27 cellular contexts compared by ENCODE assay signal in genomic region chr3:51796859-51797258, GRCh38. TPM values are rescaled to one million over a fixed set of nuclear protein-coding genes. Genes with fewer than 3 reads are reported as not detected.
DNase-seq lines count a peak whose midpoint lies in the region; ATAC-seq, FAIRE-seq and TF ChIP-seq lines count a peak whose summit lies in the region.
"Had no signal": no experiment of that assay in that cellular context is flagged by ENCODE, and none has a peak within 500 bp of the region (broad histone marks: within the 10 kb centered on the region; RNA-seq: fewer than 3 reads in every experiment).

No MANE protein-coding gene starts in this region.

- CTCF ChIA-PET in activated CD4-positive, alpha-beta memory T cell treated with anti-CD3 and anti-CD28 coated beads for 36 hours (lab: Charles Lee): interaction anchor here (2.0 to 6.2 kb wide), 3 partner anchors 78 to 296 kb away, joined by 8 to 88 read pairs (median 42); partner anchors contain the start of gene DCAF1
- CTCF ChIA-PET in T-cell (lab: Charles Lee): interaction anchor here in 1 of 2 donors (0.7 to 4.1 kb wide), 2 partner anchors 296 to 334 kb away, joined by 3 to 34 read pairs; partner anchors contain the start of gene DCAF1

- intact Hi-C loops in activated CD4-positive, alpha-beta T cell treated with anti-CD3 and anti-CD28 coated beads, Interleukin-2, amount 10 ng/mL, durations not matched to agents 24 days and 14 days (cut with micrococcal nuclease): loop anchor here (10.0 kb wide), 1 partner anchor 412 kb away; the partner anchor contains the start of gene MANF
- intact Hi-C loops in activated CD4-positive, alpha-beta memory T cell treated with anti-CD3 and anti-CD28 coated beads for 36 hours (cut with micrococcal nuclease): no loop called here

- TF ChIP-seq CTCF in GM12865 (IDR thresholded peaks at IDR 0.05; ENCODE audit: insufficient read depth, low read depth, low read length, missing control alignments) (no peak), keratinocyte (optimal IDR thresholded peaks at IDR 0.05 in 1 of 3, IDR thresholded peaks at IDR 0.05 in 1 of 3, conservative IDR thresholded peaks at IDR 0.05 in 1 of 3; ENCODE audit: extremely low read depth in 1 of 3, insufficient read depth in 2 of 3, low read length in 3 of 3) (no peak)

- peak overlapping the region; percentile 25 for H3K4me2 ChIP-seq in keratinocyte (ENCODE audit: control insufficient read depth, extremely low read depth, insufficient read depth, low read depth, low read length)

- H3K27me3 Mint-ChIP-seq in activated CD4-positive, alpha-beta T cell treated with anti-CD3 and anti-CD28 coated beads, Interleukin-2, amount 10 ng/mL, durations not matched to agents 24 days and 14 days: peaks cover 9% of the 10 kb centered on the region
- H3K27me3 Mint-ChIP-seq in activated CD4-positive, alpha-beta memory T cell treated with anti-CD3 and anti-CD28 coated beads for 36 hours: peaks cover 20% of the 10 kb centered on the region
- H3K27me3 Mint-ChIP-seq in T-cell: peaks cover 11 to 19% of the 10 kb centered on the region in 2 donors

- H3K36me3 Mint-ChIP-seq in activated CD4-positive, alpha-beta T cell treated with anti-CD3 and anti-CD28 coated beads, Interleukin-2, amount 10 ng/mL, durations not matched to agents 24 days and 14 days (ENCODE audit: low read depth): no peaks in the 10 kb centered on the region
- H3K36me3 Mint-ChIP-seq in activated CD4-positive, alpha-beta memory T cell treated with anti-CD3 and anti-CD28 coated beads for 36 hours: no peaks in the 10 kb centered on the region
- no peaks in the 10 kb centered on the region for H3K36me3 Mint-ChIP-seq in T-cell

- dilution Hi-C loops in keratinocyte (cut with MboI; ENCODE audit: extremely low pct_ligation_motif_present, low sequenced_read_pairs): loop anchor here (5.0 kb wide), 1 partner anchor 65 kb away; no protein-coding TSS in a partner anchor

- POLR2A ChIA-PET in activated CD4-positive, alpha-beta memory T cell treated with anti-CD3 and anti-CD28 coated beads for 36 hours (lab: Charles Lee): interaction anchor here (1.6 kb wide), 1 partner anchor 297 kb away, joined by 5 read pairs; the partner anchor contains the start of gene DCAF1
- POLR2A ChIA-PET in T-cell (lab: Charles Lee): no interaction called here

- no peaks in the 10 kb centered on the region for H4K20me1 ChIP-seq in keratinocyte (ENCODE audit: control insufficient read depth, extremely low read depth, insufficient read depth, low read length)

- no peak overlapping the region for H3K9ac ChIP-seq in keratinocyte (ENCODE audit: control insufficient read depth, extremely low read depth, insufficient read depth, low read length)
- H3K9ac ChIP-seq: parathyroid adenoma had no signal

- H2AFZ ChIP-seq in keratinocyte (ENCODE audit: control insufficient read depth, low read length): peak overlapping the region; percentile 28
- H2AFZ ChIP-seq: parathyroid adenoma had no signal

- no peaks in the 10 kb centered on the region for H3K36me3 ChIP-seq in keratinocyte (ENCODE audit: control insufficient read depth in 2 of 2, extremely low read depth in 1 of 2, insufficient read depth in 2 of 2, low read length in 2 of 2)
- H3K36me3 ChIP-seq: ascending aorta, lower lobe of right lung, sigmoid colon, SJCRH30 had no signal

- no peaks in the 10 kb centered on the region for H3K9me3 Mint-ChIP-seq in activated CD4-positive, alpha-beta T cell treated with anti-CD3 and anti-CD28 coated beads, Interleukin-2, amount 10 ng/mL, durations not matched to agents 24 days and 14 days
- H3K9me3 Mint-ChIP-seq in activated CD4-positive, alpha-beta memory T cell treated with anti-CD3 and anti-CD28 coated beads for 36 hours: no peaks in the 10 kb centered on the region
- H3K9me3 Mint-ChIP-seq in T-cell: no peaks in the 10 kb centered on the region
- H3K9me3 Mint-ChIP-seq: activated T-helper 2 cell treated with anti-CD3 and anti-CD28 coated beads, Interferon-gamma antibody, Interleukin-2, Interleukin-4, amounts not matched to agents 10 μg/mL and 5 μg/mL and 100 μg/mL, durations not matched to agents 14 hours and 24 hours and 36 hours had no signal

- ATAC-seq in T-cell (replicated peaks in 1 of 4): no peak
- ATAC-seq: lower lobe of right lung had no signal

- no peaks in the 10 kb centered on the region for H3K79me2 ChIP-seq in keratinocyte (ENCODE audit: control insufficient read depth, insufficient read depth, low read length)
- H3K79me2 ChIP-seq: parathyroid adenoma had no signal

- H3K9me1 ChIP-seq in keratinocyte (ENCODE audit: control insufficient read depth, extremely low read depth, insufficient read depth, low read length): no peaks in the 10 kb centered on the region

- H3K27ac Mint-ChIP-seq in activated CD4-positive, alpha-beta T cell treated with anti-CD3 and anti-CD28 coated beads, Interleukin-2, amount 10 ng/mL, durations not matched to agents 24 days and 14 days: no peak overlapping the region
- no peak overlapping the region for H3K27ac Mint-ChIP-seq in activated CD4-positive, alpha-beta memory T cell treated with anti-CD3 and anti-CD28 coated beads for 36 hours
- H3K27ac Mint-ChIP-seq in T-cell: no peak overlapping the region
- H3K27ac Mint-ChIP-seq: activated T-helper 2 cell treated with anti-CD3 and anti-CD28 coated beads, Interferon-gamma antibody, Interleukin-2, Interleukin-4, amounts not matched to agents 10 μg/mL and 5 μg/mL and 100 μg/mL, durations not matched to agents 14 hours and 24 hours and 36 hours had no signal

- H3K27ac ChIP-seq in keratinocyte (ENCODE audit: control insufficient read depth, insufficient read depth, low read length): no peak overlapping the region
- H3K27ac ChIP-seq: ascending aorta, lower lobe of right lung, parathyroid adenoma, sigmoid colon, SJCRH30, testis had no signal

- H3K27me3 ChIP-seq in keratinocyte (ENCODE audit: control insufficient read depth, extremely low read depth, insufficient read depth, low read length): no peaks in the 10 kb centered on the region
- H3K27me3 ChIP-seq: ascending aorta, SJCRH30, testis had no signal

- no peak overlapping the region for H3K4me3 Mint-ChIP-seq in activated CD4-positive, alpha-beta T cell treated with anti-CD3 and anti-CD28 coated beads, Interleukin-2, amount 10 ng/mL, durations not matched to agents 24 days and 14 days
- no peak overlapping the region for H3K4me3 Mint-ChIP-seq in activated CD4-positive, alpha-beta memory T cell treated with anti-CD3 and anti-CD28 coated beads for 36 hours
- no peak overlapping the region for H3K4me3 Mint-ChIP-seq in T-cell

- FAIRE-seq in keratinocyte (lab: Jason Lieb, UNC): peak; percentile 77
- FAIRE-seq: A204.1, D721Med, GM12892 had no signal

- no peak overlapping the region for H3K4me3 ChIP-seq in GM12865 (ENCODE audit: low read depth, low read length)
- no peak overlapping the region for H3K4me3 ChIP-seq in keratinocyte (ENCODE audit: control insufficient read depth in 2 of 3, extremely low read depth in 1 of 3, insufficient read depth in 2 of 3, low read depth in 1 of 3, low read length in 3 of 3)
- H3K4me3 ChIP-seq: ascending aorta, lower lobe of right lung, sigmoid colon, SJCRH30, testis had no signal

- no peaks in the 10 kb centered on the region for H3K9me3 ChIP-seq in keratinocyte (ENCODE audit: control insufficient read depth, low read depth, low read length)
- H3K9me3 ChIP-seq: ascending aorta, lower lobe of right lung, sigmoid colon, SJCRH30, testis had no signal

- H3K4me1 Mint-ChIP-seq in activated CD4-positive, alpha-beta T cell treated with anti-CD3 and anti-CD28 coated beads, Interleukin-2, amount 10 ng/mL, durations not matched to agents 24 days and 14 days: peaks cover 33% of the 10 kb centered on the region
- H3K4me1 Mint-ChIP-seq in activated CD4-positive, alpha-beta memory T cell treated with anti-CD3 and anti-CD28 coated beads for 36 hours (ENCODE audit: low read depth): peaks cover 13% of the 10 kb centered on the region
- peaks cover 0 to 22% (median 15%) of the 10 kb centered on the region in 3 donors for H3K4me1 Mint-ChIP-seq in T-cell

- DNase-seq in activated CD4-positive, alpha-beta T cell treated with anti-CD3 and anti-CD28 coated beads, Interleukin-2, amount 10 ng/mL, durations not matched to agents 24 days and 14 days: peak; percentile 70
- DNase-seq in activated CD4-positive, alpha-beta T cell treated with anti-CD3 and anti-CD28 coated beads for 4 hours: no peak
- peak; percentile 51 for DNase-seq in GM12865 (ENCODE audit: low read depth)
- DNase-seq in activated CD4-positive, alpha-beta memory T cell treated with anti-CD3 and anti-CD28 coated beads for 36 hours: peak; percentile 64
- DNase-seq in keratinocyte (ENCODE audit: low read depth, low spot score): no peak
- DNase-seq in DMS114 treated with DMSO at 0.1 percent for 48 hours (lab: John Stamatoyannopoulos, UW; ENCODE audit: unreplicated experiment): no peak
- no peak for DNase-seq in SIG-M5 (lab: John Stamatoyannopoulos, UW)
- DNase-seq in T-cell: no peak
- DNase-seq: effector memory CD4-positive, alpha-beta T cell; GF-D8; glutamatergic neuron; lower lobe of right lung; NCI-H526 treated with DMSO at 0.1 percent for 48 hours; OCI-M1; sigmoid colon; SJCRH30; T-helper 9 cell; testis had no signal

- H3K4me1 ChIP-seq in keratinocyte (ENCODE audit: control insufficient read depth, extremely low read depth, insufficient read depth, low read length): peaks cover 19% of the 10 kb centered on the region
- H3K4me1 ChIP-seq: ascending aorta, lower lobe of right lung, parathyroid adenoma, testis had no signal

RNA-seq across cellular contexts. Expression of gene IQCF6, which starts 17.8 kb away (rescaled TPM):
- not detected in 2 replicates for total RNA-seq in activated CD4-positive, alpha-beta T cell treated with anti-CD3 and anti-CD28 coated beads, Interleukin-2, amount 10 ng/mL, durations not matched to agents 24 days and 14 days
- not detected for total RNA-seq in activated CD4-positive, alpha-beta memory T cell treated with anti-CD3 and anti-CD28 coated beads for 36 hours
- not detected in 3 replicates for polyA plus RNA-seq in keratinocyte
- not detected for polyA plus RNA-seq in keratinocyte (2011; ENCODE audit: low read depth)
- not detected in 2 replicates for polyA plus RNA-seq in keratinocyte (2011; cell fraction: cytosol; rRNA removed)
- polyA plus RNA-seq in keratinocyte (2011; cell fraction: nucleus; rRNA removed): not detected in 2 replicates
- not detected in 2 replicates for polyA plus RNA-seq in keratinocyte (2012; ENCODE audit: low replicate concordance)
- polyA minus RNA-seq in keratinocyte: not detected in 3 replicates
- polyA minus RNA-seq in keratinocyte (2011; cell fraction: cytosol; rRNA and poly(A)+ RNA removed): not detected
- polyA minus RNA-seq in keratinocyte (2011; cell fraction: nucleus; rRNA and poly(A)+ RNA removed): not detected in 2 replicates
- total RNA-seq in T-cell: not detected
- total RNA-seq: activated T-helper 2 cell treated with anti-CD3 and anti-CD28 coated beads, Interferon-gamma antibody, Interleukin-2, Interleukin-4, amounts not matched to agents 10 μg/mL and 5 μg/mL and 100 μg/mL, durations not matched to agents 14 hours and 24 hours and 36 hours; ascending aorta; chondrocyte; LHCN-M2; lower lobe of right lung; sigmoid colon; SJCRH30 had no signal
- polyA plus RNA-seq: BJ, sigmoid colon had no signal

Comparison
In these comparisons a context has a peak if more than half of its experiments do, and no peak if none do; other contexts are left out.
1. DNase-seq: peak in activated CD4-positive, alpha-beta T cell treated with anti-CD3 and anti-CD28 coated beads, Interleukin-2, amount 10 ng/mL, durations not matched to agents 24 days and 14 days (single experiment), GM12865 (single experiment) and activated CD4-positive, alpha-beta memory T cell treated with anti-CD3 and anti-CD28 coated beads for 36 hours (single experiment); none in activated CD4-positive, alpha-beta T cell treated with anti-CD3 and anti-CD28 coated beads for 4 hours (0 of 2), keratinocyte (single experiment), DMS114 treated with DMSO at 0.1 percent for 48 hours (single experiment), SIG-M5 (single experiment) and T-cell (0 of 34).